ENCODE assay signal across 17 cellular contexts in genomic region chr22:49756656-49757055, GRCh38.
"Had no signal": no experiment of that assay in that cellular context is flagged by ENCODE, and none has a peak within 500 bp of the region (broad histone marks: within the 10 kb centered on the region; RNA-seq: fewer than 3 reads in every experiment).

No MANE protein-coding gene starts in this region.

- H3K27ac ChIP-seq: brain microvascular endothelial cell, neural progenitor cell, parathyroid adenoma, tibial artery had no signal

- H3K27ac Mint-ChIP-seq: activated naive CD8-positive, alpha-beta T cell; naive B cell; neural progenitor cell; stimulated activated memory B cell treated with anti-CD40 and anti-IgM and Interleukin-4, amounts not matched to agents 10 μg/mL and 1 μg/mL and 100 μg/mL, for 72 hours had no signal

- FAIRE-seq: endothelial cell of umbilical vein had no signal

- H3K4me3 Mint-ChIP-seq: activated naive CD8-positive, alpha-beta T cell; central memory CD8-positive, alpha-beta T cell; neural progenitor cell; stimulated activated memory B cell treated with anti-CD40 and anti-IgM and Interleukin-4, amounts not matched to agents 10 μg/mL and 1 μg/mL and 100 μg/mL, for 72 hours had no signal

- H3K9me3 ChIP-seq: tibial artery had no signal

- H3K27me3 Mint-ChIP-seq: activated naive CD8-positive, alpha-beta T cell; central memory CD8-positive, alpha-beta T cell had no signal

- H3K4me3 ChIP-seq: neural progenitor cell, tibial artery had no signal

- H3K4me1 ChIP-seq: parathyroid adenoma had no signal

- DNase-seq: activated CD4-positive, alpha-beta T cell treated with anti-CD3 and anti-CD28 coated beads, Interleukin-2, amount 50 U/mL, for 48 hours; activated gamma-delta T cell treated with Interleukin-2 at 50 U/mL for 16 hours; anterior cingulate cortex; brain microvascular endothelial cell; effector CD8-positive, alpha-beta T cell; foreskin fibroblast; hippocampal formation; kidney glomerular epithelial cell; naive B cell; stimulated activated CD4-positive, alpha-beta T cell treated with anti-CD3 and anti-CD28 coated beads, Interleukin-2, amount 100 ng/mL, for 48 hours had no signal

- H3K4me1 Mint-ChIP-seq: naive B cell had no signal

- H3K9me3 Mint-ChIP-seq: central memory CD8-positive, alpha-beta T cell; stimulated activated memory B cell treated with anti-CD40 and anti-IgM and Interleukin-4, amounts not matched to agents 10 μg/mL and 1 μg/mL and 100 μg/mL, for 72 hours had no signal

- H3K36me3 Mint-ChIP-seq: activated naive CD8-positive, alpha-beta T cell; naive B cell; neural progenitor cell; stimulated activated memory B cell treated with anti-CD40 and anti-IgM and Interleukin-4, amounts not matched to agents 10 μg/mL and 1 μg/mL and 100 μg/mL, for 72 hours had no signal

- H3K36me3 ChIP-seq: brain microvascular endothelial cell, neural progenitor cell, tibial artery had no signal

- H3K9ac ChIP-seq: neural progenitor cell, parathyroid adenoma had no signal
